13 cellular contexts compared by ENCODE assay signal in the genomic region with DNA sequence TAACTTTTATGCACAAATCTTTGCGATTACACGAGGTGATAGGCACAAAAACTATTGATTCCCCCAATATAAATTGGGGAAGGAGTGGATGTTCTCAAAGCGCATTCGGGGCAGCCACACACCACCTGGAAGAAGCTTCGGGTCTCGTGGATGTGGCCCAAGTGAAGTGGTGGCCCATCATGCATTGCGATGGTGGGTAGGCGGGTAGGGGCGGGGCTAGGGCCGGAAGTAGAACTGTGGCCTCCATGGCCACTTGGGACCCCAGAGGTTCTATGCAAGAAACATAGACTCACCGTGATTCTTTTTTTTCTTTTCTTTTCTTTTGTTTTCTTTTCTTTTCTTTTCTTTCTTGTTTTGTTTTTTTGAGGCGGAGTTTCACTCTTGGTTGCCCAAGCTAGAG.
A peak's percentile ranks its signal among the peaks of the same experiment; 100 is the strongest.
DNase-seq lines count a peak whose midpoint lies in the region; ATAC-seq and TF ChIP-seq lines count a peak whose summit lies in the region.
"Had no signal": no experiment of that assay in that cellular context is flagged by ENCODE, and none has a peak within 500 bp of the region (broad histone marks: within the 10 kb centered on the region; RNA-seq: fewer than 3 reads in every experiment).

No MANE protein-coding gene starts in this region.

- H3K9ac ChIP-seq in BLaER1 (no peak overlapping the region), OCI-LY1 (ENCODE audit: low read length) (no peak overlapping the region)

- no peaks in the 10 kb centered on the region for H3F3A ChIP-seq in OCI-LY1 (ENCODE audit: insufficient read depth, low read length)

- H3K9me3 ChIP-seq in BLaER1 (no peaks in the 10 kb centered on the region), OCI-LY1 (ENCODE audit: low read length) (no peaks in the 10 kb centered on the region), esophagus muscularis mucosa (no peaks in the 10 kb centered on the region), testis (no peaks in the 10 kb centered on the region), vagina (no peaks in the 10 kb centered on the region), gastroesophageal sphincter (no peaks in the 10 kb centered on the region)

- TF ChIP-seq CTCF in OCI-LY1 (IDR thresholded peaks at IDR 0.05; ENCODE audit: low read length) (no peak), esophagus muscularis mucosa (IDR thresholded peaks at IDR 0.05) (no peak), testis (IDR thresholded peaks at IDR 0.05) (no peak), vagina (IDR thresholded peaks at IDR 0.05) (no peak), gastroesophageal sphincter (IDR thresholded peaks at IDR 0.05) (no peak)

- no peak for ATAC-seq in gastroesophageal sphincter

- 92% methylated on average over 12 of the region's 12 CpGs for WGBS in esophagus muscularis mucosa
- 63 to 79% methylated on average over 12 of the region's 12 CpGs for WGBS in testis, 2 donors
- 96% methylated on average over 10 of the region's 12 CpGs; no CpG with 5 or more reads in 1 of the 2 donors for WGBS in gastroesophageal sphincter (ENCODE audit: low coverage in 1 of 2), 2 donors

- no peaks in the 10 kb centered on the region for H3K79me2 ChIP-seq in OCI-LY1 (ENCODE audit: insufficient read depth, low read length)

- DNase-seq in esophagus muscularis mucosa (ENCODE audit: extremely low spot score) (no peak), testis (peak; percentile 77), vagina (ENCODE audit: extremely low spot score in 2 of 2) (no peak), NOMO-1 treated with dmso at 0.1 percent for 144 hours (lab: John Stamatoyannopoulos, UW; ENCODE audit: unreplicated experiment) (no peak)
- DNase-seq: ACHN, DMS79, GOT3, H9 had no signal

- H3K4me2 ChIP-seq in BLaER1 (peak overlapping the region; percentile 62), OCI-LY1 (ENCODE audit: low read length) (no peak overlapping the region)

- no peak overlapping the region for H3K27ac ChIP-seq in BLaER1
- H3K27ac ChIP-seq in OCI-LY1 (ENCODE audit: low read depth, low read length, poor library complexity, severe bottlenecking): no peak overlapping the region
- peak overlapping the region in 3 of 4 donors; percentile 40 to 59 (median 56) for H3K27ac ChIP-seq in esophagus muscularis mucosa (replicated peaks in 1 of 4)
- no peak overlapping the region for H3K27ac ChIP-seq in testis
- no peak overlapping the region for H3K27ac ChIP-seq in vagina
- H3K27ac ChIP-seq in gastroesophageal sphincter: peak overlapping the region in 2 of 4 donors; percentile 54 to 65
- H3K27ac ChIP-seq: C4-2B had no signal

- H3K4me3 ChIP-seq in BLaER1: no peak overlapping the region
- H3K4me3 ChIP-seq in OCI-LY1 (ENCODE audit: low read depth, low read length, poor library complexity, severe bottlenecking): no peak overlapping the region
- no peak overlapping the region for H3K4me3 ChIP-seq in esophagus muscularis mucosa
- H3K4me3 ChIP-seq in testis: peak overlapping the region in 1 of 2 donors; percentile 35
- no peak overlapping the region for H3K4me3 ChIP-seq in vagina
- no peak overlapping the region for H3K4me3 ChIP-seq in gastroesophageal sphincter
- H3K4me3 ChIP-seq: GM12878 had no signal

- H3K36me3 ChIP-seq in BLaER1: no peaks in the 10 kb centered on the region
- H3K36me3 ChIP-seq in OCI-LY1 (ENCODE audit: insufficient read depth, low read length): no peaks in the 10 kb centered on the region
- H3K36me3 ChIP-seq in esophagus muscularis mucosa: no peaks in the 10 kb centered on the region
- no peaks in the 10 kb centered on the region for H3K36me3 ChIP-seq in testis (ENCODE audit: low read depth, missing control alignments)
- no peaks in the 10 kb centered on the region for H3K36me3 ChIP-seq in vagina
- H3K36me3 ChIP-seq in gastroesophageal sphincter: no peaks in the 10 kb centered on the region

- intact Hi-C loops in esophagus muscularis mucosa (cut with DNase I): loop anchor here (2.0 to 5.0 kb wide), 2 partner anchors 257 to 291 kb away; no protein-coding TSS in a partner anchor
- intact Hi-C loops in testis (cut with DNase I; ENCODE audit: low total_unique reads): loop anchor here (10.0 kb wide), 1 partner anchor 257 kb away; no protein-coding TSS in a partner anchor
- intact Hi-C loops in vagina (cut with DNase I): loop anchor here (5.0 to 10.0 kb wide), 3 partner anchors 231 to 293 kb away; partner anchors contain the start of gene ABCA1

- H3K27me3 ChIP-seq in BLaER1: no peaks in the 10 kb centered on the region
- no peaks in the 10 kb centered on the region for H3K27me3 ChIP-seq in OCI-LY1 (ENCODE audit: insufficient read depth, low read length)
- no peaks in the 10 kb centered on the region for H3K27me3 ChIP-seq in esophagus muscularis mucosa
- H3K27me3 ChIP-seq in testis: no peaks in the 10 kb centered on the region
- H3K27me3 ChIP-seq in vagina: no peaks in the 10 kb centered on the region
- no peaks in the 10 kb centered on the region for H3K27me3 ChIP-seq in gastroesophageal sphincter

- no peaks in the 10 kb centered on the region for H3K9me2 ChIP-seq in OCI-LY1 (ENCODE audit: low read depth, low read length)

- H2AFZ ChIP-seq in OCI-LY1 (ENCODE audit: low read length): peak overlapping the region; percentile 80; the same call in 1 of the 2 replicates

- TF ChIP-seq EP300 in esophagus muscularis mucosa (IDR thresholded peaks at IDR 0.05) (no peak), gastroesophageal sphincter (IDR thresholded peaks at IDR 0.05) (no peak)

- no peaks in the 10 kb centered on the region for H4K20me1 ChIP-seq in BLaER1
- no peaks in the 10 kb centered on the region for H4K20me1 ChIP-seq in OCI-LY1 (ENCODE audit: insufficient read depth, low read length)

- TF ChIP-seq POLR2A in esophagus muscularis mucosa (IDR thresholded peaks at IDR 0.05; ENCODE audit: low read depth): no peak
- TF ChIP-seq POLR2A in testis (IDR thresholded peaks at IDR 0.05): no peak
- no peak for TF ChIP-seq POLR2A in vagina (IDR thresholded peaks at IDR 0.05)
- no peak for TF ChIP-seq POLR2A in gastroesophageal sphincter (IDR thresholded peaks at IDR 0.05)

- H3K4me1 ChIP-seq in BLaER1 (peaks cover 33% of the 10 kb centered on the region), OCI-LY1 (ENCODE audit: insufficient read depth, low read length, severe bottlenecking) (peaks cover 13% of the 10 kb centered on the region), esophagus muscularis mucosa (peaks cover 0 to 26% (median 15%) of the 10 kb centered on the region in 4 donors), testis (no peaks in the 10 kb centered on the region), vagina (no peaks in the 10 kb centered on the region), gastroesophageal sphincter (peaks cover 0 to 18% (median 0%) of the 10 kb centered on the region in 3 donors)

Comparison
In these comparisons a context has a peak if more than half of its experiments do, and no peak if none do; other contexts are left out.
1. H3K27ac ChIP-seq: peak in esophagus muscularis mucosa (3 of 4); none in BLaER1 (single experiment), OCI-LY1 (single experiment), testis (0 of 2) and vagina (single experiment).